Comparison of ENCODE assay signal across 8 cellular contexts in genomic region chr7:30135271-30135550, GRCh38. TPM values are rescaled to one million over a fixed set of nuclear protein-coding genes. Genes with fewer than 3 reads are reported as not detected.
DNase-seq lines count a peak whose midpoint lies in the region; ATAC-seq and TF ChIP-seq lines count a peak whose summit lies in the region.

No MANE protein-coding gene starts in this region.

- peak overlapping the region; percentile 97 for H3K27ac ChIP-seq in substantia nigra (ENCODE audit: low read depth, low read length, poor library complexity, severe bottlenecking)

- DNase-seq in activated T-cell treated with anti-CD3 and anti-CD28 coated beads, Interleukin-2, amount 50 U/mL, for 72 hours: no peak
- DNase-seq in activated T-cell treated with anti-CD3 and anti-CD28 coated beads, Interleukin-2, amount 50 U/mL, for 48 hours: no peak
- DNase-seq in substantia nigra (lab: John Stamatoyannopoulos, UW) (no peak), cortex of kidney (lab: John Stamatoyannopoulos, UW) (no peak), omental fat pad (ENCODE audit: low spot score) (no peak)

- peaks cover 0 to 3% of the 10 kb centered on the region in 2 donors for H3K36me3 Mint-ChIP-seq in activated T-cell treated with anti-CD3 and anti-CD28 coated beads, Interleukin-2, amount 50 U/mL, for 72 hours (ENCODE audit: insufficient read depth in 2 of 2)

- H3K9me3 Mint-ChIP-seq in activated T-cell treated with anti-CD3 and anti-CD28 coated beads, Interleukin-2, amount 50 U/mL, for 72 hours: no peaks in the 10 kb centered on the region

- ATAC-seq in activated T-cell treated with anti-CD3 and anti-CD28 coated beads, Interleukin-2, amount 50 U/mL, for 72 hours (replicated peaks in 1 of 2): peak in 1 of 2 donors; percentile 29
- no peak for ATAC-seq in GM18868 (IDR thresholded peaks at IDR 0.05; ENCODE audit: unreplicated experiment)
- ATAC-seq in omental fat pad (ENCODE audit: low FRiP score): no peak

- TF ChIP-seq CTCF in WI38 (IDR thresholded peaks at IDR 0.05; ENCODE audit: low read depth, low read length): no peak
- no peak for TF ChIP-seq CTCF in omental fat pad (IDR thresholded peaks at IDR 0.05)

- peak overlapping the region; percentile 91 for H3K4me3 ChIP-seq in WI38 (ENCODE audit: low read depth, low read length)
- peak overlapping the region; percentile 75 for H3K4me3 ChIP-seq in iPS-11a (ENCODE audit: low read depth, low read length)

- peak overlapping the region; percentile 75 to 80 for H3K4me3 Mint-ChIP-seq in activated T-cell treated with anti-CD3 and anti-CD28 coated beads, Interleukin-2, amount 50 U/mL, for 72 hours

- peaks cover 6% of the 10 kb centered on the region for H3K4me1 Mint-ChIP-seq in activated T-cell treated with anti-CD3 and anti-CD28 coated beads, Interleukin-2, amount 50 U/mL, for 72 hours (ENCODE audit: low read depth)

- peaks cover 20% of the 10 kb centered on the region for H3K27me3 Mint-ChIP-seq in activated T-cell treated with anti-CD3 and anti-CD28 coated beads, Interleukin-2, amount 50 U/mL, for 72 hours (ENCODE audit: low read depth)

- no peak overlapping the region for H3K27ac Mint-ChIP-seq in activated T-cell treated with anti-CD3 and anti-CD28 coated beads, Interleukin-2, amount 50 U/mL, for 72 hours

RNA-seq across cellular contexts. Expression of gene MTURN, which starts 0.4 kb away (rescaled TPM):
- 1 to 10 TPM; 5.3 to 5.4 TPM for total RNA-seq in activated T-cell treated with anti-CD3 and anti-CD28 coated beads, Interleukin-2, amount 50 U/mL, for 72 hours
- 100 to 1,000 TPM in 3 of 4 donors, 10 to 100 TPM in 1; 94.7 to 179 (median 122) TPM for total RNA-seq in omental fat pad

Comparison
In these comparisons a context has a peak if more than half of its experiments do, and no peak if none do; other contexts are left out.
1. RNA of gene MTURN, which starts 0.4 kb away (total RNA-seq): 94.7 to 179 TPM in omental fat pad; 5.3 to 5.4 TPM in activated T-cell treated with anti-CD3 and anti-CD28 coated beads, Interleukin-2, amount 50 U/mL, for 72 hours; every median in the first group is over 10 times any median in the second.